8 cellular contexts compared by ENCODE assay signal in genomic region chr22:40818747-40819662, GRCh38. TPM values are rescaled to one million over a fixed set of nuclear protein-coding genes. Genes with fewer than 3 reads are reported as not detected.
DNase-seq lines count a peak whose midpoint lies in the region; ATAC-seq, FAIRE-seq and TF ChIP-seq lines count a peak whose summit lies in the region.

SLC25A17 (minus strand) TSS chr22:40819346; CDS start chr22:40819248, 98 bp downstream.

- DNase-seq in A549 (ENCODE audit: low read depth in 1 of 2, low spot score in 1 of 2) (peak; percentile 78 to 82), NCI-H345 treated with DMSO at 0.1 percent for 48 hours (lab: John Stamatoyannopoulos, UW; ENCODE audit: unreplicated experiment) (peak; percentile 38), cerebellum (ENCODE audit: low spot score) (peak; percentile 97), kidney (peak; percentile 96)
- peak; percentile 77 to 82 for DNase-seq in stimulated activated CD4-positive, alpha-beta T cell treated with anti-CD3 and anti-CD28 coated beads, Interleukin-15, amount 100 ng/mL, for 1 hour (ENCODE audit: low read depth in 1 of 2, low spot score in 1 of 2)

- FAIRE-seq in A549 (lab: Jason Lieb, UNC) (no peak), kidney (lab: Jason Lieb, UNC) (no peak)

- TF ChIP-seq EP300 in A549 (IDR thresholded peaks at IDR 0.05) = no peak

- POLR2A ChIA-PET in A549 (lab: Yijun Ruan, JAX) = interaction anchor here (0.6 to 1.6 kb wide), 5 partner anchors 38 to 167 kb away, joined by 3 to 5 read pairs (median 4); partner anchors contain the start of genes ST13 and XPNPEP3

- H3K27ac ChIP-seq in A549 (peak within 1 kb of the TSS; percentile 92), kidney (ENCODE audit: low read depth in 2 of 2, low read length in 2 of 2) (peak within 1 kb of the TSS; percentile 68 to 77)

- CTCF ChIA-PET in A549 (lab: Yijun Ruan, JAX) = interaction anchor here (0.6 to 2.3 kb wide), 9 partner anchors 9 to 1730 kb away, joined by 3 to 7 read pairs (median 4); partner anchors contain the start of gene DNAJB7

- no peak for TF ChIP-seq RAD21 in A549 (conservative IDR thresholded peaks at IDR 0.05 in 1 of 2, IDR thresholded peaks at IDR 0.05 in 1 of 2)

- ATAC-seq in A549 (peak; percentile 95 to 98), GM18861 (IDR thresholded peaks at IDR 0.05; ENCODE audit: unreplicated experiment) (peak; percentile 61), HG03196 (IDR thresholded peaks at IDR 0.05; ENCODE audit: unreplicated experiment) (peak; percentile 70)
- peak; percentile 92 to 93 for ATAC-seq in activated CD4-positive, CD25-positive, alpha-beta regulatory T cell treated with anti-CD3 and anti-CD28 coated beads, Interleukin-2, amount 50 U/mL, for 24 hours

- intact Hi-C loops in kidney (cut with DNase I) = no loop called here

- H3K9me3 ChIP-seq in A549 (no peaks in the 10 kb centered on the region), kidney (ENCODE audit: control insufficient read depth in 1 of 2, low read length in 2 of 2) (no peaks in the 10 kb centered on the region)

- peaks cover 4 to 5% of the 10 kb centered on the region in 2 donors for H3K36me3 ChIP-seq in kidney (ENCODE audit: control insufficient read depth in 1 of 2, insufficient read depth in 2 of 2, low read length in 2 of 2)

- H3K4me3 ChIP-seq in A549 (peak within 1 kb of the TSS; percentile 93), kidney (ENCODE audit: low read length in 2 of 2) (peak within 1 kb of the TSS; percentile 96 to 98)

- H3K4me1 ChIP-seq in A549 (peaks cover 19% of the 10 kb centered on the region; the same call in 2 of the 3 replicates), kidney (ENCODE audit: control insufficient read depth in 1 of 2, insufficient read depth in 1 of 2, low read depth in 1 of 2, low read length in 2 of 2) (peaks cover 5 to 15% of the 10 kb centered on the region in 2 donors)

- TF ChIP-seq POLR2A in A549 (IDR thresholded peaks at IDR 0.05; ENCODE audit: low read length) = peak; percentile 55

- TF ChIP-seq CTCF in A549 (IDR thresholded peaks at IDR 0.05) = 0 out of 3 replicates have a peak, but pooled peaks have one; percentile 16
- TF ChIP-seq CTCF in kidney (IDR thresholded peaks at IDR 0.05; ENCODE audit: borderline replicate concordance, extremely low read depth, insufficient read depth) = peak; percentile 15

- peak within 1 kb of the TSS; percentile 96 for H3K4me2 ChIP-seq in A549

- H3K9ac ChIP-seq in kidney (ENCODE audit: low read length in 2 of 2) = peak within 1 kb of the TSS; percentile 93 to 98

- 1% methylated on average over 23 of the region's 61 CpGs for WGBS in A549 (ENCODE audit: missing lambda C conversion rate)

TF ChIP-seq in A549, 52 proteins besides CTCF, POLR2A, EP300 and RAD21 (continues in another document):
- no peak for TF ChIP-seq NPAS2 (CRISPR knock-in tag; IDR thresholded peaks at IDR 0.05; ENCODE audit: borderline replicate concordance)
- TF ChIP-seq HOXB13 (CRISPR knock-in tag; IDR thresholded peaks at IDR 0.05; ENCODE audit: low read depth) = no peak
- no peak for TF ChIP-seq ATOH8 (CRISPR knock-in tag; IDR thresholded peaks at IDR 0.05; ENCODE audit: low read depth)
- TF ChIP-seq USF2 (IDR thresholded peaks at IDR 0.05) = 0 out of 2 replicates have a peak, but pooled peaks have one; percentile 19
- no peak for TF ChIP-seq TP53 (CRISPR knock-in tag; IDR thresholded peaks at IDR 0.05)
- TF ChIP-seq MAZ (IDR thresholded peaks at IDR 0.05; ENCODE audit: borderline replicate concordance, low read depth, low read length) = no peak
- TF ChIP-seq GATA3 (IDR thresholded peaks at IDR 0.05; ENCODE audit: borderline replicate concordance) = no peak
- no peak for TF ChIP-seq TFCP2L1 (CRISPR knock-in tag; IDR thresholded peaks at IDR 0.05)
- TF ChIP-seq KDM1A (IDR thresholded peaks at IDR 0.05; ENCODE audit: low read depth) = no peak
- peak; percentile 57; the same call in 1 of the 2 replicates for TF ChIP-seq PHF8 (IDR thresholded peaks at IDR 0.05; ENCODE audit: borderline replicate concordance, low read depth)
- TF ChIP-seq E2F6 (IDR thresholded peaks at IDR 0.05; ENCODE audit: borderline replicate concordance, low read depth) = peak; percentile 42; the same call in 1 of the 2 replicates
- TF ChIP-seq RCOR1 (IDR thresholded peaks at IDR 0.05; ENCODE audit: low read depth, low read length) = no peak
- peak; percentile 18 to 47; a peak in 2 of 5 replicates for TF ChIP-seq JUN (IDR thresholded peaks at IDR 0.05)
- TF ChIP-seq PBX3 (IDR thresholded peaks at IDR 0.05) = no peak; the same call in 1 of the 2 replicates
- TF ChIP-seq BHLHE40 (IDR thresholded peaks at IDR 0.05; ENCODE audit: low read depth, low read length) = 0 out of 2 replicates have a peak, but pooled peaks have one; percentile 38
- no peak for TF ChIP-seq CBX8 (IDR thresholded peaks at IDR 0.05)
- peak; percentile 54; the same call in 1 of the 2 replicates for TF ChIP-seq MYC (IDR thresholded peaks at IDR 0.05; ENCODE audit: borderline replicate concordance, low read length)
- TF ChIP-seq NR3C1 (IDR thresholded peaks at IDR 0.05) = no peak
- no peak for TF ChIP-seq SREBF2 (IDR thresholded peaks at IDR 0.05)
- peak; percentile 72 for TF ChIP-seq MAX (IDR thresholded peaks at IDR 0.05)
- TF ChIP-seq ZNF302 (CRISPR knock-in tag; IDR thresholded peaks at IDR 0.05) = no peak
- TF ChIP-seq JUNB (IDR thresholded peaks at IDR 0.05) = no peak
- no peak for TF ChIP-seq HES2 (IDR thresholded peaks at IDR 0.05)
- TF ChIP-seq FOSL2 (IDR thresholded peaks at IDR 0.05) = no peak
- no peak for TF ChIP-seq FOSL2 (CRISPR knock-in tag; IDR thresholded peaks at IDR 0.05)
- TF ChIP-seq HMGXB4 (CRISPR knock-in tag; IDR thresholded peaks at IDR 0.05; ENCODE audit: borderline replicate concordance) = no peak
- no peak for TF ChIP-seq EHF (CRISPR knock-in tag; IDR thresholded peaks at IDR 0.05)

RNA-seq across cellular contexts. Expression of gene SLC25A17, which starts in this region (rescaled TPM):
- polyA plus RNA-seq in A549 (2011; rRNA removed) = 33.7 and 35.1 TPM in 2 replicates
- 9.7 and 13.3 TPM in 2 replicates for polyA plus RNA-seq in A549 (2012; cell fraction: cytosol; rRNA removed)
- 8.0 and 12.4 TPM in 2 replicates for polyA plus RNA-seq in A549 (2012; cell fraction: nucleus; rRNA removed)
- 17.2 to 20.3 TPM (median 19.9 TPM) in 3 replicates for polyA plus RNA-seq in A549 (2017; fragmentation: RNase III; extraction: RNeasy Plus Mini Kit Qiagen cat#74134 plus additional on column Dnase treatment)
- 7.3 and 9.9 TPM in 2 replicates for polyA minus RNA-seq in A549 (2011; rRNA and poly(A)+ RNA removed)
- total RNA-seq in cerebellum = 18.0 TPM
- total RNA-seq in kidney = 15.3 TPM
- 23.8 TPM for polyA plus RNA-seq in kidney (ENCODE audit: insufficient read depth, low read depth, low replicate concordance)

Comparison
In these comparisons a context has a peak if more than half of its experiments do, and no peak if none do; other contexts are left out.
1. Peak in every context shown above with its lines: DNase-seq, ATAC-seq, H3K4me3 ChIP-seq and H3K27ac ChIP-seq.
2. DNase-seq: peak in every context shown above with its lines; median percentile 97 in cerebellum; 96 in kidney; 80 in A549; 80 in stimulated activated CD4-positive, alpha-beta T cell treated with anti-CD3 and anti-CD28 coated beads, Interleukin-15, amount 100 ng/mL, for 1 hour; 38 in NCI-H345 treated with DMSO at 0.1 percent for 48 hours.